28 cellular contexts compared by ENCODE assay signal in the genomic region with DNA sequence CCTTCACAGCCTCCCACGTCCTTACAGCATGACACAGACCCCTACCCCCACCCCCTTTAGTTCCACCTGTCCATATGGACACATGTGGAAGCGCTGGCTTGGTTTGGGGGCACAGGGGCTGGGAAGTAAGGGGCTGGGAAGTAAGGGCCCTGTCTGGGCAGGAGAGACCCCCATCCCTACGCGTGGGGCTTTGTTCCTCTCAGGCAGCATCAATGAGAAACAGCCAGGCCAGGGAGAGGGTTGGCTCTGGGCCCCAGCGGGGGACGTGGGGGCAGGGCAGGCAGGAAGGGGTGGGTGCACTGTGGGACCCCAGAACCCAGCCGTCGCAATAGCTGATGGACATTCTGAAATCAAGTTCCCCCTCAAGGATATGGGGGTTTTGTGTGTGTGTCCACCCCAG. TPM values are rescaled to one million over a fixed set of nuclear protein-coding genes. Genes with fewer than 3 reads are reported as not detected.
"Had no signal": no experiment of that assay in that cellular context is flagged by ENCODE, and none has a peak within 500 bp of the region (broad histone marks: within the 10 kb centered on the region; RNA-seq: fewer than 3 reads in every experiment).

No MANE protein-coding gene starts in this region.

- FAIRE-seq: islet of Langerhans had no signal

- H3K36me3 ChIP-seq: esophagus muscularis mucosa, gastroesophageal sphincter, prostate gland, right lobe of liver, spleen, tibial artery, upper lobe of left lung, uterus had no signal

- H3K9me3 ChIP-seq: esophagus muscularis mucosa, prostate gland, right lobe of liver, tibial artery, upper lobe of left lung, uterus had no signal

- H3K27me3 ChIP-seq: right lobe of liver had no signal

- ATAC-seq: effector memory CD8-positive, alpha-beta T cell; gastroesophageal sphincter; naive thymus-derived CD4-positive, alpha-beta T cell; right lobe of liver; stimulated activated memory B cell treated with anti-CD40 and anti-IgM and Interleukin-4, amounts not matched to agents 10 μg/mL and 1 μg/mL and 100 μg/mL, for 72 hours had no signal

- H2AFZ ChIP-seq: parathyroid adenoma had no signal

- DNase-seq: cortex of kidney; effector memory CD8-positive, alpha-beta T cell; kidney glomerular epithelial cell; naive thymus-derived CD4-positive, alpha-beta T cell; nephron progenitor cell; occipital lobe; right lobe of liver; spleen; stimulated activated CD4-positive, alpha-beta T cell treated with anti-CD3 and anti-CD28 coated beads, Interleukin-15, amount 100 ng/mL, for 24 hours; stimulated activated CD4-positive, alpha-beta T cell treated with anti-CD3 and anti-CD28 coated beads, Interleukin-1b, Interleukin-23, amount 100 ng/mL, for 48 hours; stimulated activated CD4-positive, alpha-beta T cell treated with anti-CD3 and anti-CD28 coated beads, Interleukin-4, amount 100 ng/mL, for 24 hours; tibial artery; upper lobe of left lung; uterus had no signal

- H3K4me3 ChIP-seq: esophagus muscularis mucosa, gastroesophageal sphincter, prostate gland, right lobe of liver, spleen, tibial artery, upper lobe of left lung, uterus had no signal

- H3K27ac ChIP-seq: epithelial cell of prostate, esophagus muscularis mucosa, gastroesophageal sphincter, parathyroid adenoma, prostate gland, right lobe of liver, spleen, tibial artery, upper lobe of left lung, uterus had no signal

- H3K79me2 ChIP-seq: parathyroid adenoma had no signal

- H3K9ac ChIP-seq: parathyroid adenoma had no signal

- H3K4me1 ChIP-seq: gastroesophageal sphincter, parathyroid adenoma, prostate gland, right lobe of liver, upper lobe of left lung, uterus had no signal

RNA-seq across cellular contexts. Expression of gene NCAN, which starts 1.1 kb away (rescaled TPM):
- total RNA-seq: fibroblast of villous mesenchyme, liver, lung microvascular endothelial cell, mesenteric fat pad, mononuclear cell, renal cortical epithelial cell had no signal
- polyA plus RNA-seq: naive thymus-derived CD4-positive, alpha-beta T cell; spleen had no signal

RNA-seq across cellular contexts. Expression of gene MEF2B, which starts 42.8 kb away (rescaled TPM):
- total RNA-seq: esophagus muscularis mucosa, fibroblast of villous mesenchyme, gastroesophageal sphincter, occipital lobe, prostate gland, temporal lobe had no signal
